ENCODE assay signal across 14 cellular contexts in the genomic region with DNA sequence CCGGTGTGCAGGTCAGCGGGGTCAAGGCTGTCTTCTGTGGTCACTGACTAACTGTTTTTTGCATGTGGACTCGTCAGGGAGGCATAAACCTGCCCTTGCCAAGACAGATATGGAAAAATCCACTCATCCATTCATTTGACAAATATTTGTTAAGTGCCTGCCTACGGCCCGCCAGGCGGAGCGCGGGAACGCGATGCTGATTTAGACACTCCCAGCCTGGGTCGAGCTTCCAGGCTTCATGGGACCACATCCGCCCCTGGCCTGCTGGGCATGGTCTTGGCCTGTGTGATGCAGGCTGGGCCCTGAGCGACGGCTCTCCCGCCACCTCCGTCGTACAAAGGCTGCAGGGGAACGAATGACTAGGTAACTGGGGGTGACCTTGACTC. TPM values are rescaled to one million over a fixed set of nuclear protein-coding genes. Genes with fewer than 3 reads are reported as not detected.
DNase-seq lines count a peak whose midpoint lies in the region; ATAC-seq, FAIRE-seq and TF ChIP-seq lines count a peak whose summit lies in the region.
"Had no signal": no experiment of that assay in that cellular context is flagged by ENCODE, and none has a peak within 500 bp of the region (broad histone marks: within the 10 kb centered on the region; RNA-seq: fewer than 3 reads in every experiment).

No MANE protein-coding gene starts in this region.

- no peak overlapping the region for H3K27ac ChIP-seq in H1 (ENCODE audit: low read depth, low read length)

- H3K27ac Mint-ChIP-seq in activated CD8-positive, alpha-beta T cell treated with anti-CD3 and anti-CD28 coated beads for 36 hours = no peak overlapping the region
- H3K27ac Mint-ChIP-seq: activated T-helper 2 cell treated with anti-CD3 and anti-CD28 coated beads, Interferon-gamma antibody, Interleukin-2, Interleukin-4, amounts not matched to agents 10 μg/mL and 5 μg/mL and 100 μg/mL, durations not matched to agents 14 hours and 24 hours and 36 hours had no signal

- no peak overlapping the region for H4K5ac ChIP-seq in H1 (ENCODE audit: insufficient read length, low read depth, low read length)

- peaks cover 0 to 2% (median 0%) of the 10 kb centered on the region in 4 experiments; a peak in 2 of 7 replicates for H3K27me3 ChIP-seq in H1 (replicated peaks in 1 of 4; ENCODE audit: control insufficient read depth in 3 of 4, extremely low read depth in 1 of 4, insufficient read depth in 3 of 4, low read length in 3 of 4)

- peaks cover 3% of the 10 kb centered on the region for H3K23me2 ChIP-seq in H1 (ENCODE audit: low read depth, low read length)

- no peaks in the 10 kb centered on the region for H3K36me3 ChIP-seq in H1 (ENCODE audit: control insufficient read depth in 2 of 4, insufficient read depth in 4 of 4, low read length in 3 of 4)
- no peaks in the 10 kb centered on the region for H3K36me3 ChIP-seq in mucosa of descending colon (ENCODE audit: low read depth)
- H3K36me3 ChIP-seq: transverse colon had no signal

- H3K27me3 Mint-ChIP-seq in activated CD8-positive, alpha-beta T cell treated with anti-CD3 and anti-CD28 coated beads for 36 hours = no peaks in the 10 kb centered on the region

- ATAC-seq in mucosa of descending colon = peak; percentile 34
- no peak for ATAC-seq in activated CD8-positive, alpha-beta T cell treated with anti-CD3 and anti-CD28 coated beads for 36 hours
- no peak for ATAC-seq in GM19455 (IDR thresholded peaks at IDR 0.05; ENCODE audit: unreplicated experiment)
- ATAC-seq in HG03439 (IDR thresholded peaks at IDR 0.05; ENCODE audit: unreplicated experiment) = no peak

- peaks cover 0 to 2% of the 10 kb centered on the region in 2 experiments for H4K20me1 ChIP-seq in H1 (replicated peaks in 1 of 2; ENCODE audit: control insufficient read depth in 1 of 2, insufficient read depth in 2 of 2, low read length in 2 of 2)

- H3K4me2 ChIP-seq in H1 (ENCODE audit: insufficient read depth in 1 of 2, low read depth in 2 of 2, low read length in 2 of 2) = no peak overlapping the region

- 0 out of 2 replicates have a peak overlapping the region, but pooled peaks have one; percentile 46 for H2BK15ac ChIP-seq in H1 (ENCODE audit: low read length)

- no peak overlapping the region for H3K9ac ChIP-seq in H1 (replicated peaks in 1 of 4; ENCODE audit: extremely low read depth in 1 of 4, low read depth in 3 of 4, low read length in 3 of 4)

- no peak overlapping the region for H2BK5ac ChIP-seq in H1 (ENCODE audit: low read depth, low read length)

- POLR2A ChIA-PET in H1 (lab: Charles Lee; ENCODE audit: partially characterized antibody) = no interaction called here
- POLR2A ChIA-PET in activated CD8-positive, alpha-beta T cell treated with anti-CD3 and anti-CD28 coated beads for 36 hours (lab: Charles Lee) = interaction anchor here (1.0 kb wide), 1 partner anchor 30 kb away, joined by 3 read pairs; no protein-coding TSS in a partner anchor

- H3K56ac ChIP-seq in H1 (replicated peaks; ENCODE audit: insufficient read length, low read depth, low read length) = no peak overlapping the region

- H2BK20ac ChIP-seq in H1 (ENCODE audit: low read length) = no peak overlapping the region

- H3K79me2 ChIP-seq in H1 (ENCODE audit: control insufficient read depth in 1 of 2, insufficient read depth in 2 of 2, low read length in 2 of 2) = no peaks in the 10 kb centered on the region

- H3K4me3 Mint-ChIP-seq in activated CD8-positive, alpha-beta T cell treated with anti-CD3 and anti-CD28 coated beads for 36 hours = no peak overlapping the region

- peaks cover 0 to 15% (median 12%) of the 10 kb centered on the region in 4 experiments; a peak in 6 of 7 replicates for H3K4me1 ChIP-seq in H1 (replicated peaks in 1 of 4; ENCODE audit: control insufficient read depth in 3 of 4, insufficient read depth in 4 of 4, low read length in 3 of 4)
- peaks cover 12% of the 10 kb centered on the region for H3K4me1 ChIP-seq in mucosa of descending colon (ENCODE audit: low read depth)

- H3K9me3 ChIP-seq in H1 (ENCODE audit: insufficient read depth in 2 of 2, low read depth in 1 of 2, low read length in 1 of 2) (peaks cover under 1 to 7% of the 10 kb centered on the region in 2 experiments; a peak in 1 of 4 replicates), mucosa of descending colon (peaks cover 13% of the 10 kb centered on the region)

- no peak overlapping the region for H2AFZ ChIP-seq in H1 (ENCODE audit: low read length)

- DNase-seq in Caki2 (ENCODE audit: low read depth) (peak; percentile 70), M059J (ENCODE audit: low read depth) (peak; percentile 100), H1 (ENCODE audit: low read depth in 1 of 2, low spot score in 2 of 2) (no peak), mucosa of descending colon (peak in 1 of 3 donors; percentile 68), retina (no peak)
- DNase-seq in activated CD8-positive, alpha-beta T cell treated with anti-CD3 and anti-CD28 coated beads for 36 hours = no peak
- DNase-seq: NCI-H1417 treated with DMSO at 0.1 percent for 48 hours; stimulated activated CD4-positive, alpha-beta T cell treated with anti-CD3 and anti-CD28 coated beads, Interleukin-2, amount 100 ng/mL, for 48 hours; transverse colon had no signal

- no peak overlapping the region for H3K18ac ChIP-seq in H1 (ENCODE audit: extremely low read depth, low read length)

- H4K8ac ChIP-seq in H1 (ENCODE audit: extremely low read depth, insufficient read depth, low read length) = peak overlapping the region; percentile 79; the same call in 1 of the 2 replicates

- TF ChIP-seq POLR2A in H1 (IDR thresholded peaks at IDR 0.05; ENCODE audit: control extremely low read depth in 1 of 2, low read depth in 2 of 2, low read length in 2 of 2) = no peak

- H2BK12ac ChIP-seq in H1 (ENCODE audit: low read depth, low read length) = no peak overlapping the region

- no peak overlapping the region for H2AK5ac ChIP-seq in H1 (ENCODE audit: low read depth, low read length)

- no peak overlapping the region for H3K4ac ChIP-seq in H1 (replicated peaks; ENCODE audit: insufficient read length, low read depth, low read length)

- WGBS in H1 (ENCODE audit: extremely low coverage in 1 of 2, insufficient coverage in 1 of 2, insufficient read length in 1 of 2, insufficient replicate concordance in 2 of 2, low coverage in 1 of 2, low lambda C conversion rate in 2 of 2, missing lambda C conversion rate in 1 of 2), 2 experiments = 91% methylated on average over 16 of the region's 18 CpGs; no CpG with 5 or more reads in 1 of the 2 experiments

- intact Hi-C loops in mucosa of descending colon (cut with DNase I, micrococcal nuclease) = no loop called here
- intact Hi-C loops in activated CD8-positive, alpha-beta T cell treated with anti-CD3 and anti-CD28 coated beads for 36 hours (cut with micrococcal nuclease) = no loop called here

- no peak overlapping the region for H3K23ac ChIP-seq in H1 (ENCODE audit: insufficient read length)

- CTCF ChIA-PET in H1 (lab: Charles Lee; ENCODE audit: partially characterized antibody) = interaction anchor here (0.5 to 3.0 kb wide), 10 partner anchors 12 to 260 kb away, joined by 3 to 13 read pairs (median 4); a partner anchor contains a TSS
- CTCF ChIA-PET in activated CD8-positive, alpha-beta T cell treated with anti-CD3 and anti-CD28 coated beads for 36 hours (lab: Charles Lee) = no interaction called here

- H4K91ac ChIP-seq in H1 (replicated peaks; ENCODE audit: insufficient read length, low read length) = no peak overlapping the region

- H3K4me3 ChIP-seq in H1 (ENCODE audit: extremely low read depth in 1 of 4, insufficient read depth in 2 of 4, low read depth in 3 of 4, low read length in 4 of 4) (no peak overlapping the region), mucosa of descending colon (no peak overlapping the region)
- H3K4me3 ChIP-seq: transverse colon had no signal

- TF ChIP-seq CTCF in H1 (IDR thresholded peaks at IDR 0.05; ENCODE audit: control extremely low read depth in 1 of 3, insufficient read depth in 1 of 3, low read depth in 1 of 3, low read length in 3 of 3) = no peak
- no peak for TF ChIP-seq CTCF in mucosa of descending colon (IDR thresholded peaks at IDR 0.05)
- no peak for TF ChIP-seq CTCF in activated CD8-positive, alpha-beta T cell treated with anti-CD3 and anti-CD28 coated beads for 36 hours (IDR thresholded peaks at IDR 0.05)

- peaks cover 9% of the 10 kb centered on the region for H3K9me3 Mint-ChIP-seq in activated CD8-positive, alpha-beta T cell treated with anti-CD3 and anti-CD28 coated beads for 36 hours

- no peak for TF ChIP-seq RAD21 in H1 (IDR thresholded peaks at IDR 0.05 in 1 of 2, conservative IDR thresholded peaks at IDR 0.05 in 1 of 2; ENCODE audit: low read depth in 2 of 2, low read length in 2 of 2)

- H3K79me1 ChIP-seq in H1 (ENCODE audit: low read depth, low read length) = no peaks in the 10 kb centered on the region

- no peaks in the 10 kb centered on the region for H3K36me3 Mint-ChIP-seq in activated CD8-positive, alpha-beta T cell treated with anti-CD3 and anti-CD28 coated beads for 36 hours (ENCODE audit: low read depth)

- in situ Hi-C loops in Caki2 (cut with HindIII; ENCODE audit: low pct_unique_long_range_greater_than_20kb, low sequenced_read_pairs) = no loop called here

- peaks cover 23% of the 10 kb centered on the region for H3K4me1 Mint-ChIP-seq in activated CD8-positive, alpha-beta T cell treated with anti-CD3 and anti-CD28 coated beads for 36 hours (ENCODE audit: low read depth)

- no peak for TF ChIP-seq EP300 in H1 (IDR thresholded peaks at IDR 0.05; ENCODE audit: borderline replicate concordance in 1 of 2, low read depth in 2 of 2, low read length in 2 of 2)

- no peak overlapping the region for H3K14ac ChIP-seq in H1 (ENCODE audit: insufficient read length)

- no peak overlapping the region for H2BK120ac ChIP-seq in H1 (replicated peaks; ENCODE audit: low read depth, low read length)

- FAIRE-seq in H1 (lab: Jason Lieb, UNC) = no peak
- FAIRE-seq: endometrium had no signal

RNA-seq across cellular contexts. Expression of a gene that starts 18.1 kb away (rescaled TPM):
- total RNA-seq in Caki2 (2014; rRNA removed; shearing (Covaris generic); ENCODE audit: low replicate concordance) = not detected in 2 replicates
- total RNA-seq in M059J (2014; rRNA removed; shearing (Covaris generic)) = not detected in 2 replicates
- total RNA-seq in H1 (2021; fragmentation: NEBNext Ultra II Directional; extraction: Animal tissue kit (Norgen Biotek cat#: 25700)) = not detected in 2 replicates
- polyA plus RNA-seq in H1 (2011; rRNA removed) = 0.30 TPM in 1 of 2 replicates, not detected in the other
- polyA plus RNA-seq in H1 (2011; cell fraction: cytosol; rRNA removed) = 0.23 TPM
- 0.30 TPM for polyA plus RNA-seq in H1 (2011; cell fraction: nucleus; rRNA removed)
- polyA plus RNA-seq in H1 (2012, experiment 1 of 2) = not detected in 4 replicates
- polyA plus RNA-seq in H1 (2012, experiment 2 of 2) = not detected
- not detected for polyA plus RNA-seq in H1 (2013, experiment 1 of 2)
- polyA plus RNA-seq in H1 (2013, experiment 2 of 2) = 0.09 TPM
- polyA minus RNA-seq in H1 (2011; rRNA and poly(A)+ RNA removed) = not detected in 2 replicates
- not detected for polyA minus RNA-seq in H1 (2011; cell fraction: cytosol; rRNA and poly(A)+ RNA removed)
- not detected for polyA minus RNA-seq in H1 (2011; cell fraction: nucleus; rRNA and poly(A)+ RNA removed)
- total RNA-seq in mucosa of descending colon = not detected
- not detected for total RNA-seq in activated CD8-positive, alpha-beta T cell treated with anti-CD3 and anti-CD28 coated beads for 36 hours
- total RNA-seq: activated T-helper 2 cell treated with anti-CD3 and anti-CD28 coated beads, Interferon-gamma antibody, Interleukin-2, Interleukin-4, amounts not matched to agents 10 μg/mL and 5 μg/mL and 100 μg/mL, durations not matched to agents 14 hours and 24 hours and 36 hours; T-helper 1 cell treated with Interleukin-12 subunit alpha and Interleukin-12 subunit beta and Interleukin-4 antibody, amounts not matched to agents 30 ng/mL and 1 ng/mL, for 36 hours; transverse colon had no signal

RNA-seq across cellular contexts. Expression of a gene that starts 27.7 kb away (rescaled TPM):
- total RNA-seq in Caki2 (2014; rRNA removed; shearing (Covaris generic); ENCODE audit: low replicate concordance) = 19.6 and 19.7 TPM in 2 replicates
- total RNA-seq in M059J (2014; rRNA removed; shearing (Covaris generic)) = 12.2 and 14.6 TPM in 2 replicates
- 16.6 and 17.9 TPM in 2 replicates for total RNA-seq in H1 (2021; fragmentation: NEBNext Ultra II Directional; extraction: Animal tissue kit (Norgen Biotek cat#: 25700))
- 17.8 and 18.6 TPM in 2 replicates for polyA plus RNA-seq in H1 (2011; rRNA removed)
- polyA plus RNA-seq in H1 (2011; cell fraction: cytosol; rRNA removed) = 16.9 TPM
- polyA plus RNA-seq in H1 (2011; cell fraction: nucleus; rRNA removed) = 22.9 TPM
- polyA plus RNA-seq in H1 (2012, experiment 1 of 2) = 9.1 to 15.8 TPM (median 14.0 TPM) in 4 replicates
- polyA plus RNA-seq in H1 (2012, experiment 2 of 2) = 13.7 TPM
- 21.9 TPM for polyA plus RNA-seq in H1 (2013, experiment 1 of 2)
- polyA plus RNA-seq in H1 (2013, experiment 2 of 2) = 21.5 TPM
- polyA minus RNA-seq in H1 (2011; rRNA and poly(A)+ RNA removed) = 8.2 and 10.5 TPM in 2 replicates
- polyA minus RNA-seq in H1 (2011; cell fraction: cytosol; rRNA and poly(A)+ RNA removed) = 13.1 TPM
- polyA minus RNA-seq in H1 (2011; cell fraction: nucleus; rRNA and poly(A)+ RNA removed) = 23.1 TPM
- 1 to 10 TPM; 2.6 to 5.3 (median 2.8) TPM for total RNA-seq in mucosa of descending colon
- total RNA-seq in activated CD8-positive, alpha-beta T cell treated with anti-CD3 and anti-CD28 coated beads for 36 hours = 1 to 10 TPM; 5.4 to 6.7 TPM

RNA-seq across cellular contexts. Expression of a gene that starts 27.9 kb away (rescaled TPM):
- not detected in 2 replicates for total RNA-seq in Caki2 (2014; rRNA removed; shearing (Covaris generic); ENCODE audit: low replicate concordance)
- total RNA-seq in M059J (2014; rRNA removed; shearing (Covaris generic)) = 0.07 and 0.10 TPM in 2 replicates
- 0.69 and 0.74 TPM in 2 replicates for total RNA-seq in H1 (2021; fragmentation: NEBNext Ultra II Directional; extraction: Animal tissue kit (Norgen Biotek cat#: 25700))
- 0.76 and 1.0 TPM in 2 replicates for polyA plus RNA-seq in H1 (2011; rRNA removed)
- polyA plus RNA-seq in H1 (2011; cell fraction: cytosol; rRNA removed) = 0.79 TPM
- 2.6 TPM for polyA plus RNA-seq in H1 (2011; cell fraction: nucleus; rRNA removed)
- polyA plus RNA-seq in H1 (2012, experiment 1 of 2) = 0.29 to 1.0 TPM (median 0.65 TPM) in 4 replicates
- polyA plus RNA-seq in H1 (2012, experiment 2 of 2) = 0.41 TPM
- 0.39 TPM for polyA plus RNA-seq in H1 (2013, experiment 1 of 2)
- 0.29 TPM for polyA plus RNA-seq in H1 (2013, experiment 2 of 2)
- polyA minus RNA-seq in H1 (2011; rRNA and poly(A)+ RNA removed) = 0.13 and 0.73 TPM in 2 replicates
- polyA minus RNA-seq in H1 (2011; cell fraction: cytosol; rRNA and poly(A)+ RNA removed) = 0.29 TPM
- polyA minus RNA-seq in H1 (2011; cell fraction: nucleus; rRNA and poly(A)+ RNA removed) = 0.60 TPM
- total RNA-seq in mucosa of descending colon = 1 to 10 TPM; 1.3 to 2.7 (median 1.5) TPM
- under 1 TPM; 0.11 to 0.25 TPM for total RNA-seq in activated CD8-positive, alpha-beta T cell treated with anti-CD3 and anti-CD28 coated beads for 36 hours
- total RNA-seq: activated T-helper 2 cell treated with anti-CD3 and anti-CD28 coated beads, Interferon-gamma antibody, Interleukin-2, Interleukin-4, amounts not matched to agents 10 μg/mL and 5 μg/mL and 100 μg/mL, durations not matched to agents 14 hours and 24 hours and 36 hours; T-helper 1 cell treated with Interleukin-12 subunit alpha and Interleukin-12 subunit beta and Interleukin-4 antibody, amounts not matched to agents 30 ng/mL and 1 ng/mL, for 36 hours had no signal

RNA-seq across cellular contexts. Expression of a gene that starts 46.9 kb away (rescaled TPM):
- total RNA-seq in Caki2 (2014; rRNA removed; shearing (Covaris generic); ENCODE audit: low replicate concordance) = 10.7 and 13.2 TPM in 2 replicates
- 2.6 and 6.6 TPM in 2 replicates for total RNA-seq in M059J (2014; rRNA removed; shearing (Covaris generic))
- 13.3 and 13.4 TPM in 2 replicates for total RNA-seq in H1 (2021; fragmentation: NEBNext Ultra II Directional; extraction: Animal tissue kit (Norgen Biotek cat#: 25700))
- 15.5 and 23.6 TPM in 2 replicates for polyA plus RNA-seq in H1 (2011; rRNA removed)
- polyA plus RNA-seq in H1 (2011; cell fraction: cytosol; rRNA removed) = 18.6 TPM
- polyA plus RNA-seq in H1 (2011; cell fraction: nucleus; rRNA removed) = 36.2 TPM
- polyA plus RNA-seq in H1 (2012, experiment 1 of 2) = 8.1 to 19.8 TPM (median 16.8 TPM) in 4 replicates
- polyA plus RNA-seq in H1 (2012, experiment 2 of 2) = 11.4 TPM
- polyA plus RNA-seq in H1 (2013, experiment 1 of 2) = 6.8 TPM
- 7.3 TPM for polyA plus RNA-seq in H1 (2013, experiment 2 of 2)
- polyA minus RNA-seq in H1 (2011; rRNA and poly(A)+ RNA removed) = 15.2 and 20.4 TPM in 2 replicates
- polyA minus RNA-seq in H1 (2011; cell fraction: cytosol; rRNA and poly(A)+ RNA removed) = 12.6 TPM
- 33.3 TPM for polyA minus RNA-seq in H1 (2011; cell fraction: nucleus; rRNA and poly(A)+ RNA removed)
- 10 to 100 TPM; 42.7 to 84.2 (median 54.1) TPM for total RNA-seq in mucosa of descending colon
- 1 to 10 TPM; 1.3 to 1.4 TPM for total RNA-seq in activated CD8-positive, alpha-beta T cell treated with anti-CD3 and anti-CD28 coated beads for 36 hours

Comparison
In these comparisons a context has a peak if more than half of its experiments do, and no peak if none do; other contexts are left out.
1. DNase-seq: peak in Caki2 (single experiment) and M059J (single experiment); none in H1 (0 of 2), activated CD8-positive, alpha-beta T cell treated with anti-CD3 and anti-CD28 coated beads for 36 hours (single experiment) and retina (single experiment).